In the genomic region with DNA sequence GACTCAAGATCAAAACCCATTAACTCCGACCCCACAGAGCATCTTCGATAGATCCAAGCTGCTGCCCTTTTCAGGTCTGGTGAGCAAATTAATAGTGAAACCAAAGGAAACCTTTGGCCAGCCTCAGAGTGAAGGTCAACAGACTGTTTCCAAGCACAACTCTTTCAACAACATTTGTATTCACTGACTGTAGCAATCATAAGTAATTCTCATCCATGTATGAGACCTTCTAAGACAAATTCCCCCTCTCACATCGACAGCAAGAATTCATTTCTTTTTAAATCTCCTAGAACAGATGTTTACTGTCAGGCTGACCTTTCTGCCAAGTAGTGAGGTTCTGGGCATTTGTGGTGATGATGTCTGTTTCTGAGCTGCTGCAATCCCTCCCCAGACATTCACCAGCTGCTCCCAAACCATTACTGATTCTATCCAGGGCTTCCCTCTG, we compare ENCODE assay signal across 15 cellular contexts.
A peak's percentile ranks its signal among the peaks of the same experiment; 100 is the strongest.
DNase-seq lines count a peak whose midpoint lies in the region; ATAC-seq, FAIRE-seq and TF ChIP-seq lines count a peak whose summit lies in the region.
"Had no signal": no experiment of that assay in that cellular context is flagged by ENCODE, and none has a peak within 500 bp of the region (broad histone marks: within the 10 kb centered on the region; RNA-seq: fewer than 3 reads in every experiment).

No MANE protein-coding gene starts in this region.

- DNase-seq in LHCN-M2 (ENCODE audit: low read depth) (peak; percentile 43), chondrocyte (ENCODE audit: low spot score) (no peak), right cardiac atrium (no peak), renal cortical epithelial cell (ENCODE audit: low read depth) (peak; percentile 70), ureter (ENCODE audit: low spot score) (no peak), GM10266 (ENCODE audit: extremely low spot score) (no peak), RCC 7860 (ENCODE audit: low spot score) (no peak), DMS53 treated with DMSO at 0.1 percent for 48 hours (lab: John Stamatoyannopoulos, UW; ENCODE audit: unreplicated experiment) (no peak)
- DNase-seq: activated CD8-positive, alpha-beta T cell treated with anti-CD3 and anti-CD28 coated beads for 36 hours; naive thymus-derived CD4-positive, alpha-beta T cell; stimulated activated naive CD4-positive, alpha-beta T cell treated with Interleukin-2 at 50 U/mL for 16 hours; upper lobe of right lung had no signal

- no peaks in the 10 kb centered on the region for H3K9me3 ChIP-seq in right cardiac atrium (ENCODE audit: control insufficient read depth, low read length)
- H3K9me3 ChIP-seq: upper lobe of right lung had no signal

- no peak for TF ChIP-seq CTCF in chondrocyte (IDR thresholded peaks at IDR 0.05)
- no peak for TF ChIP-seq CTCF in GM10266 (IDR thresholded peaks at IDR 0.05; ENCODE audit: control insufficient read depth, insufficient read depth, low read depth, missing control alignments)

- no peaks in the 10 kb centered on the region for H3K27me3 ChIP-seq in right cardiac atrium (ENCODE audit: control insufficient read depth, insufficient read depth)
- H3K27me3 ChIP-seq: upper lobe of right lung had no signal

- no peak overlapping the region for H3K4me3 ChIP-seq in right cardiac atrium (ENCODE audit: low read length)
- H3K4me3 ChIP-seq: SK-N-MC, upper lobe of right lung had no signal

- no peak for FAIRE-seq in RCC 7860 (lab: Jason Lieb, UNC)
- FAIRE-seq: G401.6, keratinocyte had no signal

- no peak overlapping the region for H3K4me3 Mint-ChIP-seq in chondrocyte (ENCODE audit: unreplicated experiment)
- H3K4me3 Mint-ChIP-seq: activated CD8-positive, alpha-beta T cell treated with anti-CD3 and anti-CD28 coated beads for 36 hours; naive thymus-derived CD4-positive, alpha-beta T cell had no signal

- intact Hi-C loops in right cardiac atrium (cut with DNase I), result no loop called here

- H3K27me3 Mint-ChIP-seq in chondrocyte (ENCODE audit: low read depth), result no peaks in the 10 kb centered on the region
- H3K27me3 Mint-ChIP-seq: activated CD8-positive, alpha-beta T cell treated with anti-CD3 and anti-CD28 coated beads for 36 hours; naive thymus-derived CD4-positive, alpha-beta T cell had no signal

- H3K27ac ChIP-seq in right cardiac atrium (ENCODE audit: low read length), result no peak overlapping the region
- H3K27ac ChIP-seq: SK-N-MC, upper lobe of right lung had no signal

- peak overlapping the region; percentile 93 for H3K27ac Mint-ChIP-seq in chondrocyte (ENCODE audit: unreplicated experiment)
- H3K27ac Mint-ChIP-seq: activated CD8-positive, alpha-beta T cell treated with anti-CD3 and anti-CD28 coated beads for 36 hours; naive thymus-derived CD4-positive, alpha-beta T cell had no signal

- no peaks in the 10 kb centered on the region for H3K4me1 ChIP-seq in right cardiac atrium (ENCODE audit: control insufficient read depth, insufficient read depth, low read length)
- H3K4me1 ChIP-seq: upper lobe of right lung had no signal

- 62% methylated on average over 3 of the region's 3 CpGs for WGBS in right cardiac atrium

- H3K4me1 Mint-ChIP-seq in chondrocyte (ENCODE audit: low read depth), result peaks cover 24% of the 10 kb centered on the region

- no peaks in the 10 kb centered on the region for H3K9me3 Mint-ChIP-seq in chondrocyte (ENCODE audit: low read depth)

- no peaks in the 10 kb centered on the region for H3K36me3 Mint-ChIP-seq in chondrocyte (ENCODE audit: low read depth)

- peak; percentile 53 to 79 for ATAC-seq in right cardiac atrium
- ATAC-seq: activated CD8-positive, alpha-beta T cell treated with anti-CD3 and anti-CD28 coated beads for 36 hours; naive thymus-derived CD4-positive, alpha-beta T cell; upper lobe of right lung had no signal

Comparison
In these comparisons a context has a peak if more than half of its experiments do, and no peak if none do; other contexts are left out.
1. DNase-seq: peak in LHCN-M2 (single experiment) and renal cortical epithelial cell (single experiment); none in chondrocyte (single experiment), right cardiac atrium (0 of 3), ureter (single experiment), GM10266 (single experiment), RCC 7860 (single experiment) and DMS53 treated with DMSO at 0.1 percent for 48 hours (single experiment).